In the genomic region with DNA sequence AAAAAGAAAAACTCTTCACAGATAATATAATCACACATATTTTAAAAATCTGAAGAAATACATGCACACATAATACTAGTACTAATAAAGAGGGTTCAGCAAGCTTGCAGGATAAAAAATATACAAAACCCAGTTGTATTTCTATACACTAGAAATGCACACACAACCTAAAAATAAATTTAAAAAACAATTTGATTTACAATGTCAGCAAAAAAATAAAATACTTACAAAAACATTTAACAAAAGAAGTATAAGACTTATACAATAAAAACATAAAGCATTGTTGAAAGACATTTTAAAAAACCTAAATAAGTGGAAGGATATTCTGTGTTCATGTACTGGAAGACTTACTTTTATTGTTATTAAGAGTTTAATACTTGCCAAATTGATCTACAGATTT, we compare ENCODE assay signal across 29 cellular contexts.
"Had no signal": no experiment of that assay in that cellular context is flagged by ENCODE, and none has a peak within 500 bp of the region (broad histone marks: within the 10 kb centered on the region; RNA-seq: fewer than 3 reads in every experiment).

No MANE protein-coding gene starts in this region.

- H3K4me3 ChIP-seq: esophagus muscularis mucosa, gastroesophageal sphincter, heart right ventricle had no signal

- H3K27me3 ChIP-seq: brain microvascular endothelial cell, esophagus muscularis mucosa, gastroesophageal sphincter, heart right ventricle had no signal

- H3K36me3 ChIP-seq: brain microvascular endothelial cell, esophagus muscularis mucosa, gastroesophageal sphincter, heart right ventricle had no signal

- FAIRE-seq: astrocyte, bronchial epithelial cell had no signal

- DNase-seq: activated CD4-positive, alpha-beta T cell treated with anti-CD3 and anti-CD28 coated beads for 1 hour; activated CD4-positive, alpha-beta T cell treated with anti-CD3 and anti-CD28 coated beads for 48 hours; activated CD4-positive, alpha-beta T cell treated with anti-CD3 and anti-CD28 coated beads, Interleukin-2, amount 50 U/mL, for 1 hour; activated CD4-positive, alpha-beta T cell treated with anti-CD3 and anti-CD28 coated beads, Interleukin-2, amount 50 U/mL, for 48 hours; activated CD8-positive, alpha-beta memory T cell treated with anti-CD3 and anti-CD28 coated beads for 24 hours; activated CD8-positive, alpha-beta T cell treated with anti-CD3 and anti-CD28 coated beads for 36 hours; activated effector memory CD4-positive, alpha-beta T cell treated with Interleukin-2 at 50 U/mL for 16 hours; activated gamma-delta T cell treated with Interleukin-2 at 50 U/mL for 16 hours; activated naive CD4-positive, alpha-beta T cell treated with anti-CD3 and anti-CD28 coated beads, Interleukin-2, amount 50 U/mL, for 16 hours; activated naive CD4-positive, alpha-beta T cell treated with Interleukin-2 at 50 U/mL for 16 hours; activated T-cell treated with anti-CD3 and anti-CD28 coated beads, Interleukin-2, amount 50 U/mL, for 4 hours; amniotic stem cell; anterior cingulate cortex; brain microvascular endothelial cell; cortex of kidney; dermis blood vessel endothelial cell; effector CD4-positive, alpha-beta T cell; effector memory CD8-positive, alpha-beta T cell; erythroblast; foreskin melanocyte; heart right ventricle; T-helper 2 cell had no signal

- H3K4me1 ChIP-seq: esophagus muscularis mucosa, gastroesophageal sphincter, heart right ventricle had no signal

- H3K27ac ChIP-seq: brain microvascular endothelial cell, esophagus muscularis mucosa, gastroesophageal sphincter, heart right ventricle, VCaP had no signal

- ATAC-seq: activated CD8-positive, alpha-beta T cell treated with anti-CD3 and anti-CD28 coated beads for 36 hours; activated T-cell treated with anti-CD3 and anti-CD28 coated beads, Interleukin-2, amount 50 U/mL, for 4 hours; activated T-helper 17 cell treated with anti-CD3 and anti-CD28 coated beads, Interleukin-2, amount 50 U/mL, for 72 hours; effector memory CD8-positive, alpha-beta T cell; gastroesophageal sphincter; heart right ventricle; WTC11 had no signal
